1 cellular context compared by ENCODE assay signal in genomic region chr18:48934708-48935432, GRCh38.
TF ChIP-seq lines count a peak whose summit lies in the region.

No MANE protein-coding gene starts in this region.

TF ChIP-seq in GM12878, 131 proteins besides CTCF, POLR2A, EP300 and RAD21 (continued from another document and continues in another):
- TF ChIP-seq USF2 (IDR thresholded peaks at IDR 0.05; ENCODE audit: borderline replicate concordance, low read depth, low read length) (no peak), ELK1 (IDR thresholded peaks at IDR 0.05; ENCODE audit: low read depth, low read length) (no peak), IRF3 (IDR thresholded peaks at IDR 0.05) (no peak), ZNF274 (IDR thresholded peaks at IDR 0.05; ENCODE audit: insufficient read depth, insufficient read length) (no peak), ZNF592 (IDR thresholded peaks at IDR 0.05) (no peak), LARP7 (IDR thresholded peaks at IDR 0.05) (no peak), CREB1 (IDR thresholded peaks at IDR 0.05; ENCODE audit: low read depth) (no peak), BRCA1 (IDR thresholded peaks at IDR 0.05; ENCODE audit: low read depth, low read length) (no peak), CEBPB (IDR thresholded peaks at IDR 0.05; ENCODE audit: borderline replicate concordance in 1 of 2, low read depth in 2 of 2, low read length in 2 of 2) (no peak), MYB (IDR thresholded peaks at IDR 0.05; ENCODE audit: borderline replicate concordance, low read depth, low read length) (peak; percentile 56; the same call in 1 of the 2 replicates), ZNF24 (IDR thresholded peaks at IDR 0.05) (no peak), CUX1 (IDR thresholded peaks at IDR 0.05; ENCODE audit: insufficient replicate concordance, low read depth, low read length) (no peak), FOS (IDR thresholded peaks at IDR 0.05; ENCODE audit: borderline replicate concordance, extremely low read depth, insufficient read length) (no peak), NR2C1 (IDR thresholded peaks at IDR 0.05) (no peak), POLR2AphosphoS2 (IDR thresholded peaks at IDR 0.05; ENCODE audit: low read depth, low read length) (no peak), ZNF217 (IDR thresholded peaks at IDR 0.05) (no peak), RB1 (IDR thresholded peaks at IDR 0.05; ENCODE audit: borderline replicate concordance) (0 out of 2 replicates have a peak, but pooled peaks have one; percentile 17), EED (IDR thresholded peaks at IDR 0.05; ENCODE audit: low read depth) (peak; percentile 52), RELA (IDR thresholded peaks at IDR 0.05; ENCODE audit: borderline replicate concordance, partially characterized antibody) (peak; percentile 38), SRF (IDR thresholded peaks at IDR 0.05; ENCODE audit: low read depth in 2 of 2, low read length in 2 of 2) (no peak), SMAD5 (IDR thresholded peaks at IDR 0.05; ENCODE audit: low read depth) (no peak), RAD51 (IDR thresholded peaks at IDR 0.05) (peak; percentile 18; the same call in 1 of the 2 replicates), CBFB (IDR thresholded peaks at IDR 0.05; ENCODE audit: low read depth) (peak; percentile 29; the same call in 1 of the 2 replicates), CBX5 (IDR thresholded peaks at IDR 0.05; ENCODE audit: low read depth) (peak; percentile 53; the same call in 1 of the 2 replicates), BMI1 (IDR thresholded peaks at IDR 0.05; ENCODE audit: borderline replicate concordance) (no peak), PAX8 (IDR thresholded peaks at IDR 0.05) (no peak), JUND (IDR thresholded peaks at IDR 0.05; ENCODE audit: low read depth, low read length) (no peak), ETV6 (conservative IDR thresholded peaks at IDR 0.05 in 1 of 2, IDR thresholded peaks at IDR 0.05 in 1 of 2; ENCODE audit: borderline replicate concordance in 1 of 2, low read depth in 1 of 2) (peak in 1 of 2 experiments; percentile 40; a peak in 1 of 4 replicates), CREM (IDR thresholded peaks at IDR 0.05; ENCODE audit: low read depth) (no peak), NR2C2 (IDR thresholded peaks at IDR 0.05; ENCODE audit: borderline replicate concordance, control insufficient read depth, insufficient read length, low read depth) (no peak), HSF1 (IDR thresholded peaks at IDR 0.05; ENCODE audit: low read depth, low read length) (no peak), ATF3 (IDR thresholded peaks at IDR 0.05; ENCODE audit: borderline replicate concordance, extremely low read depth, low read depth, low read length) (no peak), SIX5 (IDR thresholded peaks at IDR 0.05; ENCODE audit: low read depth, low read length, severe bottlenecking) (no peak), CEBPZ (IDR thresholded peaks at IDR 0.05; ENCODE audit: low read depth, low read length) (no peak), ASH2L (IDR thresholded peaks at IDR 0.05; ENCODE audit: borderline replicate concordance, low read depth) (no peak), HDGF (IDR thresholded peaks at IDR 0.05) (no peak), PKNOX1 (IDR thresholded peaks at IDR 0.05) (no peak), MTA3 (IDR thresholded peaks at IDR 0.05; ENCODE audit: borderline replicate concordance, low read length) (peak; percentile 76; the same call in 1 of the 2 replicates), MYC (IDR thresholded peaks at IDR 0.05; ENCODE audit: insufficient read depth, insufficient read length, insufficient replicate concordance, low read length, severe bottlenecking) (no peak), MEF2A (IDR thresholded peaks at IDR 0.05; ENCODE audit: insufficient read depth, low read depth, low read length) (peak; percentile 83), E2F4 (IDR thresholded peaks at IDR 0.05; ENCODE audit: low read depth, low read length) (no peak), SP1 (IDR thresholded peaks at IDR 0.05; ENCODE audit: low read depth, low read length) (no peak)
